1 cellular context compared by ENCODE assay signal in genomic region chr1:149103109-149104081, GRCh38.
TF ChIP-seq lines count a peak whose summit lies in the region.

NBPF9 (minus strand) TSS chr1:149103551; CDS start chr1:149082139, 21,412 bp downstream.

TF ChIP-seq in HepG2, 621 proteins besides CTCF, POLR2A, EP300 and RAD21 (continued from another document):
- TF ChIP-seq ZFP91 (CRISPR knock-in tag; IDR thresholded peaks at IDR 0.05; ENCODE audit: borderline replicate concordance) (peak; percentile 94), ARID4A (CRISPR knock-in tag; IDR thresholded peaks at IDR 0.05; ENCODE audit: borderline replicate concordance) (peak; percentile 42; the same call in 1 of the 2 replicates)
TF ChIP-seq in HepG2: peak in this region for 10; not testable (repeated sequence) for 611.
